1 cellular context compared by ENCODE assay signal in genomic region chr19:3618811-3619630, GRCh38.
A peak's percentile ranks its signal among the peaks of the same experiment; 100 is the strongest.
TF ChIP-seq lines count a peak whose summit lies in the region.

No MANE protein-coding gene starts in this region.

TF ChIP-seq in K562, 482 proteins besides CTCF, POLR2A, EP300 and RAD21 (continues in another document):
- TF ChIP-seq GTF2B (IDR thresholded peaks at IDR 0.05; ENCODE audit: extremely low read depth, insufficient read length) (no peak), RAD51 (IDR thresholded peaks at IDR 0.05; ENCODE audit: borderline replicate concordance, low read depth) (no peak), POLR2G (IDR thresholded peaks at IDR 0.05; ENCODE audit: low read depth, low read length) (peak; percentile 41; the same call in 1 of the 2 replicates), CHD1 (IDR thresholded peaks at IDR 0.05; ENCODE audit: low read length) (no peak), ZNF79 (CRISPR knock-in tag; IDR thresholded peaks at IDR 0.05; ENCODE audit: low read depth) (no peak), RREB1 (CRISPR knock-in tag; IDR thresholded peaks at IDR 0.05) (no peak), CBX3 (IDR thresholded peaks at IDR 0.05; ENCODE audit: borderline replicate concordance in 1 of 2, low read length in 2 of 2) (no peak), PPARD (CRISPR knock-in tag; IDR thresholded peaks at IDR 0.05) (no peak), BACH1 (tag; IDR thresholded peaks at IDR 0.05) (no peak), ZNF75A (CRISPR knock-in tag; IDR thresholded peaks at IDR 0.05) (no peak), HNRNPL (IDR thresholded peaks at IDR 0.05; ENCODE audit: low read depth, low read length) (no peak), HDAC6 (IDR thresholded peaks at IDR 0.05; ENCODE audit: low read depth, low read length) (no peak), CC2D1A (IDR thresholded peaks at IDR 0.05) (no peak), ZNF134 (CRISPR knock-in tag; conservative IDR thresholded peaks at IDR 0.05) (no peak), CHCHD3 (CRISPR knock-in tag; IDR thresholded peaks at IDR 0.05) (no peak), ZBTB2 (IDR thresholded peaks at IDR 0.05) (no peak), BCOR (IDR thresholded peaks at IDR 0.05) (peak; percentile 57), CLOCK (CRISPR knock-in tag; IDR thresholded peaks at IDR 0.05; ENCODE audit: borderline replicate concordance) (no peak), SRSF1 (IDR thresholded peaks at IDR 0.05; ENCODE audit: low read depth, low read length) (no peak), PCBP1 (IDR thresholded peaks at IDR 0.05; ENCODE audit: low read depth, low read length, poor library complexity, severe bottlenecking) (peak; percentile 43), MCM3 (IDR thresholded peaks at IDR 0.05) (no peak), TRIM25 (IDR thresholded peaks at IDR 0.05; ENCODE audit: borderline replicate concordance) (no peak), TCF7 (IDR thresholded peaks at IDR 0.05; ENCODE audit: borderline replicate concordance) (no peak), GABPB1 (CRISPR knock-in tag; IDR thresholded peaks at IDR 0.05) (0 out of 2 replicates have a peak, but pooled peaks have one; percentile 1), E2F8 (IDR thresholded peaks at IDR 0.05; ENCODE audit: low read depth, partially characterized antibody) (no peak), MLLT1 (IDR thresholded peaks at IDR 0.05) (no peak), ZFP36 (IDR thresholded peaks at IDR 0.05; ENCODE audit: low read depth, low read length, partially characterized antibody) (peak; percentile 94), ILF3 (IDR thresholded peaks at IDR 0.05; ENCODE audit: borderline replicate concordance) (no peak), HSF4 (CRISPR knock-in tag; IDR thresholded peaks at IDR 0.05; ENCODE audit: borderline replicate concordance) (no peak), SP1 (CRISPR knock-in tag; IDR thresholded peaks at IDR 0.05) (no peak), SRSF9 (IDR thresholded peaks at IDR 0.05; ENCODE audit: borderline replicate concordance, low read depth, low read length) (no peak), ZNF740 (CRISPR knock-in tag; IDR thresholded peaks at IDR 0.05) (no peak), ZNF740 (tag; IDR thresholded peaks at IDR 0.05) (no peak), CREM (IDR thresholded peaks at IDR 0.05; ENCODE audit: low read depth) (no peak), C11orf30 (IDR thresholded peaks at IDR 0.05; ENCODE audit: low read depth) (no peak), DMBX1 (CRISPR knock-in tag; IDR thresholded peaks at IDR 0.05; ENCODE audit: borderline replicate concordance) (no peak), BDP1 (IDR thresholded peaks at IDR 0.05; ENCODE audit: insufficient read depth, insufficient read length) (no peak), ATF7 (IDR thresholded peaks at IDR 0.05) (no peak), FOXJ2 (tag; IDR thresholded peaks at IDR 0.05) (no peak), ZNF561 (CRISPR knock-in tag; conservative IDR thresholded peaks at IDR 0.05) (no peak), PRMT5 (CRISPR knock-in tag; IDR thresholded peaks at IDR 0.05) (no peak), ZNF76 (CRISPR knock-in tag; IDR thresholded peaks at IDR 0.05; ENCODE audit: borderline replicate concordance) (no peak), ZFX (CRISPR knock-in tag; IDR thresholded peaks at IDR 0.05) (peak; percentile 10; the same call in 1 of the 2 replicates), DPF2 (IDR thresholded peaks at IDR 0.05) (no peak), MAZ (CRISPR knock-in tag; conservative IDR thresholded peaks at IDR 0.05 in 1 of 2, IDR thresholded peaks at IDR 0.05 in 1 of 2) (0 out of 4 replicates have a peak, but pooled peaks of 1 of the 2 experiments have one; percentile 5), SAFB2 (IDR thresholded peaks at IDR 0.05; ENCODE audit: borderline replicate concordance, low read depth, low read length, severe bottlenecking) (no peak), ZNF583 (CRISPR knock-in tag; IDR thresholded peaks at IDR 0.05) (no peak), CREB5 (CRISPR knock-in tag; IDR thresholded peaks at IDR 0.05) (no peak), HMG20B (CRISPR knock-in tag; IDR thresholded peaks at IDR 0.05) (no peak), SMARCB1 (IDR thresholded peaks at IDR 0.05; ENCODE audit: insufficient read length, low read depth) (no peak), ZC3H11A (IDR thresholded peaks at IDR 0.05; ENCODE audit: low read depth, low read length) (no peak)
